14 cellular contexts compared by ENCODE assay signal in genomic region chr2:102276549-102277201, GRCh38. TPM values are rescaled to one million over a fixed set of nuclear protein-coding genes. Genes with fewer than 3 reads are reported as not detected.
"Had no signal": no experiment of that assay in that cellular context is flagged by ENCODE, and none has a peak within 500 bp of the region (broad histone marks: within the 10 kb centered on the region; RNA-seq: fewer than 3 reads in every experiment).

No MANE protein-coding gene starts in this region.

- DNase-seq: aorta; left colon; naive thymus-derived CD4-positive, alpha-beta T cell; nucleus accumbens; T-helper 9 cell had no signal

- H3K27ac ChIP-seq: breast epithelium, esophagus muscularis mucosa, right atrium auricular region, tibial nerve, vagina had no signal

- H3K27ac Mint-ChIP-seq: activated naive CD4-positive, alpha-beta T cell treated with anti-CD3 and anti-CD28 coated beads, Interleukin-2, amount 50 U/mL, for 24 hours had no signal

- H3K4me1 ChIP-seq: breast epithelium, esophagus muscularis mucosa, right atrium auricular region, tibial nerve, vagina had no signal

- H3K27me3 Mint-ChIP-seq: activated naive CD4-positive, alpha-beta T cell treated with anti-CD3 and anti-CD28 coated beads, Interleukin-2, amount 50 U/mL, for 24 hours had no signal

- ATAC-seq: left colon; naive thymus-derived CD4-positive, alpha-beta T cell had no signal

- H3K4me3 Mint-ChIP-seq: activated naive CD4-positive, alpha-beta T cell treated with anti-CD3 and anti-CD28 coated beads, Interleukin-2, amount 50 U/mL, for 24 hours had no signal

- H3K36me3 ChIP-seq: breast epithelium, esophagus muscularis mucosa, right atrium auricular region, tibial nerve, vagina had no signal

- H3K4me3 ChIP-seq: breast epithelium, esophagus muscularis mucosa, right atrium auricular region, smooth muscle cell, tibial nerve, vagina had no signal

- H3K9me3 ChIP-seq: esophagus muscularis mucosa, tibial nerve, vagina had no signal

- H3K27me3 ChIP-seq: breast epithelium, right atrium auricular region, vagina had no signal

- FAIRE-seq: endometrium had no signal

RNA-seq across cellular contexts. Expression of gene IL1RL1, which starts 34.7 kb away (rescaled TPM):
- total RNA-seq: chondrocyte had no signal
- polyA plus RNA-seq: naive thymus-derived CD4-positive, alpha-beta T cell had no signal
